ENCODE assay signal across 14 cellular contexts in genomic region chr3:112389961-112390360, GRCh38. TPM values are rescaled to one million over a fixed set of nuclear protein-coding genes. Genes with fewer than 3 reads are reported as not detected.
DNase-seq lines count a peak whose midpoint lies in the region; ATAC-seq and TF ChIP-seq lines count a peak whose summit lies in the region.
"Had no signal": no experiment of that assay in that cellular context is flagged by ENCODE, and none has a peak within 500 bp of the region (broad histone marks: within the 10 kb centered on the region; RNA-seq: fewer than 3 reads in every experiment).

No MANE protein-coding gene starts in this region.

- H3K27me3 ChIP-seq in gastroesophageal sphincter = no peaks in the 10 kb centered on the region
- H3K27me3 ChIP-seq: right lobe of liver had no signal

- no peaks in the 10 kb centered on the region for H3K36me3 ChIP-seq in gastroesophageal sphincter
- H3K36me3 ChIP-seq: right lobe of liver had no signal

- DNase-seq in Kasumi-1 (lab: John Stamatoyannopoulos, UW) (peak; percentile 23 to 24), UCSD-AML1 (lab: John Stamatoyannopoulos, UW; ENCODE audit: unreplicated experiment) (no peak)
- DNase-seq: activated B cell treated with CpG ODN at 0.5 μM for 24 hours; activated gamma-delta T cell; DMS79; effector CD8-positive, alpha-beta T cell; NCI-H146; right lobe of liver; stimulated activated CD4-positive, alpha-beta T cell treated with anti-CD3 and anti-CD28 coated beads, Interleukin-4, amount 100 ng/mL, for 24 hours had no signal

- no peak for ATAC-seq in gastroesophageal sphincter
- ATAC-seq in GM21526 (IDR thresholded peaks at IDR 0.05; ENCODE audit: low FRiP score, unreplicated experiment) = no peak
- no peak for ATAC-seq in HG03139 (IDR thresholded peaks at IDR 0.05; ENCODE audit: unreplicated experiment)
- ATAC-seq: right lobe of liver had no signal

- H3K4me3 ChIP-seq in gastroesophageal sphincter = no peak overlapping the region
- H3K4me3 ChIP-seq: right lobe of liver had no signal

- H3K9me3 ChIP-seq in gastroesophageal sphincter = no peaks in the 10 kb centered on the region
- H3K9me3 ChIP-seq: right lobe of liver had no signal

- H3K4me1 ChIP-seq in gastroesophageal sphincter = peaks cover 3 to 25% (median 10%) of the 10 kb centered on the region in 3 donors
- H3K4me1 ChIP-seq: right lobe of liver had no signal

- no peak for TF ChIP-seq EP300 in gastroesophageal sphincter (IDR thresholded peaks at IDR 0.05)

- H3K27ac ChIP-seq in angular gyrus (ENCODE audit: low read depth, low read length) (peak overlapping the region; percentile 75), gastroesophageal sphincter (peak overlapping the region in 3 of 4 donors; percentile 20 to 84 (median 80)), temporal lobe (ENCODE audit: low read depth, low read length) (peak overlapping the region; percentile 76)
- H3K27ac ChIP-seq: right lobe of liver had no signal

- no peak for TF ChIP-seq CTCF in gastroesophageal sphincter (IDR thresholded peaks at IDR 0.05)

- no peak for TF ChIP-seq POLR2A in gastroesophageal sphincter (IDR thresholded peaks at IDR 0.05)

RNA-seq across cellular contexts. Expression of gene CD200, which starts 57.0 kb away (rescaled TPM):
- total RNA-seq in gastroesophageal sphincter = 10 to 100 TPM in 1 of 4 donors, 1 to 10 TPM in 3; 2.5 to 15.6 (median 4.8) TPM
- total RNA-seq in temporal lobe = 46.2 TPM
